ENCODE assay signal across 21 cellular contexts in genomic region chr9:111637421-111637950, GRCh38.
"Had no signal": no experiment of that assay in that cellular context is flagged by ENCODE, and none has a peak within 500 bp of the region (broad histone marks: within the 10 kb centered on the region; RNA-seq: fewer than 3 reads in every experiment).

No MANE protein-coding gene starts in this region.

- H3K27ac ChIP-seq: KMS-11, RWPE1 had no signal

- H3K9me3 ChIP-seq: SK-N-SH had no signal

- ATAC-seq: Panc1, T-cell had no signal

- H3K4me2 ChIP-seq: KMS-11, SK-N-SH had no signal

- H3K9ac ChIP-seq: KMS-11, SK-N-SH had no signal

- H3K9me2 ChIP-seq: SK-N-SH had no signal

- DNase-seq: Kasumi-1, MV-4-11, NCI-H1048, NCI-H1105, NCI-H1417, NCI-H1436 treated with DMSO at 0.1 percent for 48 hours, NCI-H1694, NCI-H1930, NCI-H2081, NCI-H2107, NCI-H2227 treated with DMSO at 0.1 percent for 48 hours, NCI-H524, NCI-H69, NCI-H774, SHP77, SK-N-SH, SW 1271, T-cell had no signal
